In the genomic region with DNA sequence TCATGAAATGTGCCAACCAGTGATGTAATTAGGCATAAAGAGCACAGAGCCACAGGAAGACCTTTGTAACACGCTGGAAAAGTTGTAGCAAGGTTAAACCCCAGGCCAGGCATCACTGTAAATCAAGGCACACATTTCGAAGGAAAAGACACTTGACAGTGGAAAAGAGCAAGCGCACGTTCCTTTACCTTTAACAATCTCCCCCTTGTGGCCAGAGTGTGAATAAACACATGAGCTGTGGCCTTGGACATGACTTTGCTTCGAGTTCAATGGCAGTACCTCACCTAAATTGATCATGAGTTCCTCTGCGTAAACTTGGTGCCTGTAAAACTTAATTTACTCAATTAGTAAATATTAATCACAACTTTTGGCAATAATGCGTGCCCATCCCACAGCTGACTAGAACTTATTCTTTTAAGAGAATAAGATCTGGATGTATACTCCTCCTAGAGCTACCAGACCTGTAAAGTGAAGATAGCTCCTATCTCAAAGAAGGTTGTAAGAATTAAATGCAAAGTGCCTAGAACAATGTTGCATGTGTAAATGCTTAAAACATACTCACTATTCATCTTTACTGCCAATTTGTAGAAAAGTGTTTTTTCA, we compare ENCODE assay signal across 8 cellular contexts.
A peak's percentile ranks its signal among the peaks of the same experiment; 100 is the strongest.
DNase-seq lines count a peak whose midpoint lies in the region; ATAC-seq and FAIRE-seq lines count a peak whose summit lies in the region.

No MANE protein-coding gene starts in this region.

- ATAC-seq in GM21576 (IDR thresholded peaks at IDR 0.05; ENCODE audit: unreplicated experiment), result peak; percentile 97

- no peaks in the 10 kb centered on the region for H3K27me3 Mint-ChIP-seq in activated T-helper 2 cell treated with anti-CD3 and anti-CD28 coated beads, Interferon-gamma antibody, Interleukin-2, Interleukin-4, amounts not matched to agents 10 μg/mL and 5 μg/mL and 100 μg/mL, durations not matched to agents 14 hours and 24 hours and 36 hours (ENCODE audit: low read depth)

- DNase-seq in GDM1 (lab: John Stamatoyannopoulos, UW), result peak; percentile 13
- peak; percentile 22 for DNase-seq in HuH-7 (ENCODE audit: low spot score)
- DNase-seq in RCC 7860 (ENCODE audit: low spot score), result peak; percentile 27
- DNase-seq in activated T-helper 2 cell treated with anti-CD3 and anti-CD28 coated beads, Interferon-gamma antibody, Interleukin-2, Interleukin-4, amounts not matched to agents 10 μg/mL and 5 μg/mL and 100 μg/mL, durations not matched to agents 14 hours and 24 hours and 36 hours (ENCODE audit: low spot score), result peak; percentile 18
- DNase-seq in glomerular visceral epithelial cell (ENCODE audit: extremely low spot score), result peak; percentile 50
- peak; percentile 1 for DNase-seq in pulmonary artery endothelial cell (ENCODE audit: low read depth, low spot score)
- DNase-seq in GF-D8 (lab: John Stamatoyannopoulos, UW), result no peak

- H3K36me3 Mint-ChIP-seq in activated T-helper 2 cell treated with anti-CD3 and anti-CD28 coated beads, Interferon-gamma antibody, Interleukin-2, Interleukin-4, amounts not matched to agents 10 μg/mL and 5 μg/mL and 100 μg/mL, durations not matched to agents 14 hours and 24 hours and 36 hours (ENCODE audit: low read depth), result no peaks in the 10 kb centered on the region

- intact Hi-C loops in activated T-helper 2 cell treated with anti-CD3 and anti-CD28 coated beads, Interferon-gamma antibody, Interleukin-2, Interleukin-4, amounts not matched to agents 10 μg/mL and 5 μg/mL and 100 μg/mL, durations not matched to agents 14 hours and 24 hours and 36 hours (cut with micrococcal nuclease), result loop anchor here (2.0 kb wide), 2 partner anchors 584 to 782 kb away; no protein-coding TSS in a partner anchor

- H3K9me3 Mint-ChIP-seq in activated T-helper 2 cell treated with anti-CD3 and anti-CD28 coated beads, Interferon-gamma antibody, Interleukin-2, Interleukin-4, amounts not matched to agents 10 μg/mL and 5 μg/mL and 100 μg/mL, durations not matched to agents 14 hours and 24 hours and 36 hours, result no peaks in the 10 kb centered on the region

- H3K4me1 Mint-ChIP-seq in activated T-helper 2 cell treated with anti-CD3 and anti-CD28 coated beads, Interferon-gamma antibody, Interleukin-2, Interleukin-4, amounts not matched to agents 10 μg/mL and 5 μg/mL and 100 μg/mL, durations not matched to agents 14 hours and 24 hours and 36 hours (ENCODE audit: low read depth), result no peaks in the 10 kb centered on the region

- no peak overlapping the region for H3K27ac Mint-ChIP-seq in activated T-helper 2 cell treated with anti-CD3 and anti-CD28 coated beads, Interferon-gamma antibody, Interleukin-2, Interleukin-4, amounts not matched to agents 10 μg/mL and 5 μg/mL and 100 μg/mL, durations not matched to agents 14 hours and 24 hours and 36 hours

- no peak for FAIRE-seq in RCC 7860 (lab: Jason Lieb, UNC)

- H3K4me3 Mint-ChIP-seq in activated T-helper 2 cell treated with anti-CD3 and anti-CD28 coated beads, Interferon-gamma antibody, Interleukin-2, Interleukin-4, amounts not matched to agents 10 μg/mL and 5 μg/mL and 100 μg/mL, durations not matched to agents 14 hours and 24 hours and 36 hours (ENCODE audit: low read depth), result no peak overlapping the region
